ENCODE assay signal across 28 cellular contexts in the genomic region with DNA sequence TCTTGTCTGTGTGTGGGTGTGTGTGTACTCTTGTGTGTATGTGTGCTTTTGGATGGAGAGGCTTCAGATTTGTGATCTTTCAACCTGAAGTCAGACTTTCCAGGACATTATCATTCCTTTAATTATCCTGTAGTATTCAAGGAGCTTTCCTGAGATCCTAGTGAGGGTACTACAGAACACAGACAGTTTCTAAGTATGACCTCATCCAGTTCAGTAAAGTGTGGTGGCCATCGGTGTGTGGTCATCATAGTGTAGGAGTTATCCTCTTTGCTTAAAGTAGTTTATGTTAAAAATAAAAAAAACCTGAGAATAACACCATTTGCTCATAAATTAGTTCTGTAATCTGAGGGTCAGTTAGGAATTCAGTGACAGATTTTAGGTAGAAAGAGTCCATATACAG.
"Had no signal": no experiment of that assay in that cellular context is flagged by ENCODE, and none has a peak within 500 bp of the region (broad histone marks: within the 10 kb centered on the region; RNA-seq: fewer than 3 reads in every experiment).

No MANE protein-coding gene starts in this region.

- H3K9me3 ChIP-seq: pancreas, prostate gland had no signal

- H3K27me3 Mint-ChIP-seq: natural killer cell treated with Interleukin-12 subunit alpha and Interleukin-12 subunit beta and Interleukin-15 and Interleukin-18, amount 100 ng/mL, for 72 hours; stimulated activated naive CD8-positive, alpha-beta T cell treated with anti-CD3 and anti-CD28 coated beads, Interleukin-15, Interleukin-2, amounts not matched to agents 100 ng/mL and 50 ng/mL, for 24 hours had no signal

- H3K4me1 ChIP-seq: pancreas, prostate gland, sigmoid colon, spleen, suprapubic skin, tibial artery, upper lobe of right lung had no signal

- H3K27ac ChIP-seq: heart right ventricle, hepatocyte, left ventricle myocardium inferior, pancreas, prostate gland, sigmoid colon, spleen, suprapubic skin, thoracic aorta, tibial artery, upper lobe of right lung had no signal

- H2AFZ ChIP-seq: hepatocyte had no signal

- H3K36me3 Mint-ChIP-seq: stimulated activated effector memory CD8-positive, alpha-beta T cell treated with anti-CD3 and anti-CD28 coated beads, Interleukin-12 subunit alpha, Interleukin-12 subunit beta, amount 100 ng/mL, for 72 hours had no signal

- H3K79me2 ChIP-seq: hepatocyte had no signal

- H3K27ac Mint-ChIP-seq: naive thymus-derived CD4-positive, alpha-beta T cell; natural killer cell treated with Interleukin-12 subunit alpha and Interleukin-12 subunit beta and Interleukin-15 and Interleukin-18, amount 100 ng/mL, for 72 hours; stimulated activated effector memory CD8-positive, alpha-beta T cell treated with anti-CD3 and anti-CD28 coated beads, Interleukin-12 subunit alpha, Interleukin-12 subunit beta, amount 100 ng/mL, for 72 hours; stimulated activated naive CD8-positive, alpha-beta T cell treated with anti-CD3 and anti-CD28 coated beads, Interleukin-15, Interleukin-2, amounts not matched to agents 100 ng/mL and 50 ng/mL, for 24 hours had no signal

- H3K4me3 ChIP-seq: heart right ventricle, hepatocyte, left ventricle myocardium inferior, lung, mucosa of descending colon, pancreas, prostate gland, sigmoid colon, spleen, suprapubic skin, thoracic aorta, tibial artery, upper lobe of right lung had no signal

- FAIRE-seq: pancreas, small intestine, urothelium cell line had no signal

- H3K4me2 ChIP-seq: hepatocyte had no signal

- DNase-seq: heart right ventricle; islet precursor cell; left ventricle myocardium inferior; midbrain; mucosa of descending colon; naive thymus-derived CD4-positive, alpha-beta T cell; nucleus accumbens; pancreas; posterior cingulate gyrus; retina; right cardiac atrium; sigmoid colon; small intestine; spleen; stimulated activated CD4-positive, alpha-beta T cell treated with anti-CD3 and anti-CD28 coated beads, Interleukin-4, amount 100 ng/mL, for 24 hours; stimulated activated naive CD4-positive, alpha-beta T cell; tibial artery; trophoblast cell; upper lobe of right lung had no signal

- H3K27me3 ChIP-seq: heart right ventricle, hepatocyte, pancreas, sigmoid colon, spleen, suprapubic skin, tibial artery, upper lobe of right lung had no signal

- H3K36me3 ChIP-seq: heart right ventricle, left ventricle myocardium inferior, pancreas, prostate gland, sigmoid colon, spleen, suprapubic skin, thoracic aorta, tibial artery, upper lobe of right lung had no signal

- ATAC-seq: heart right ventricle; mucosa of descending colon; naive thymus-derived CD4-positive, alpha-beta T cell; natural killer cell treated with Interleukin-12 subunit alpha and Interleukin-12 subunit beta and Interleukin-15 and Interleukin-18, amount 100 ng/mL, for 72 hours; pancreas; right cardiac atrium; stimulated activated effector memory CD8-positive, alpha-beta T cell treated with anti-CD3 and anti-CD28 coated beads, Interleukin-12 subunit alpha, Interleukin-12 subunit beta, amount 100 ng/mL, for 72 hours; upper lobe of right lung had no signal

- H3K4me3 Mint-ChIP-seq: naive thymus-derived CD4-positive, alpha-beta T cell; natural killer cell treated with Interleukin-12 subunit alpha and Interleukin-12 subunit beta and Interleukin-15 and Interleukin-18, amount 100 ng/mL, for 72 hours; stimulated activated effector memory CD8-positive, alpha-beta T cell treated with anti-CD3 and anti-CD28 coated beads, Interleukin-12 subunit alpha, Interleukin-12 subunit beta, amount 100 ng/mL, for 72 hours; stimulated activated naive CD8-positive, alpha-beta T cell treated with anti-CD3 and anti-CD28 coated beads, Interleukin-15, Interleukin-2, amounts not matched to agents 100 ng/mL and 50 ng/mL, for 24 hours had no signal

- H3K4me1 Mint-ChIP-seq: naive thymus-derived CD4-positive, alpha-beta T cell; stimulated activated effector memory CD8-positive, alpha-beta T cell treated with anti-CD3 and anti-CD28 coated beads, Interleukin-12 subunit alpha, Interleukin-12 subunit beta, amount 100 ng/mL, for 72 hours had no signal
